In the genomic region with DNA sequence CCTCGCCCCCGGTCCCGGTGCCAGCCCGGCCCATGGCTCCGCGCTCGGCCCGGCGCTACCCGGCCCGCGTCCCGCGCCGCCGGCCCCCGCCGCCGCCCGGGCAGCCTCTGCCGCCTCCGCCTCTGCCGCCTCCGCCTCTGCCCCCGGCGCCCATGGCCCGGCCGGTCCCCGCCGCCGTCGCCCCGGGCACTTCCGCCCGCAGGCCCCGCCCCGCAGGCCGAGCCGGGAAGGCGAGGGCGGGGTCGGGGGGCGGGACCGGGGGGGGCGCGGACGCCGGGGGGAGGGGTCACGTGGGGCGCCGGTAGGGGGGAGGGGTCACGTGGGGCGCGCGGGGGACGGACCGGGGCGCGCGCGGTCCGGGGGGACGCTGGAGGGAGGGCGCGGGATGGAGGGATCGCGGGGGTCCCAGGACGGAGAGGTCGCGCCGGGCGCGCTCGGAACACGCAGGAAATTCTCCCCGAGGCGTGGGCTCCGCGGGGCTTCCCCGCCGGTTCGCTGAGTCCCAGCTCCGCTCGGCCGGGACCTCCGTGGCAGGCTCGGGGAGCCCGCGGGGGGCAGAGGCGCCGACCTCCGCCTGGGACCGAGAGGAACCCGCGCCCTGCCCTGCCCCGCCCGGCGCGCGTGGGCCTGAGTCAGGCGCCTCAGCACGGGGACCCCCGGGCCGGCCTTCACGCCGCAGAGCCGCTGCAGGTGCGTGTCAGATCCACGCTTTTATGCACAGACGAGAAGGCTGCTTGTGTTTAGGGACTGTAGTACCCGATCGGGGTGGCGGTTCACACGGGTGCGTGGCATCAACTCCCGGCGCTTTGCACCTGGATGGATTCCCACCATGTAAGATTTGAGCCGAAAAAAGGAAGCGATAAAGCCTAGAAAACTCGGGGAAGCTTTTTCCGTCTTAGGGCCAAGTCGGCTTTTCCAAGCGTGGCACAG, we compare ENCODE assay signal across 1 cellular context.
TF ChIP-seq lines count a peak whose summit lies in the region.

A gene with protein sequence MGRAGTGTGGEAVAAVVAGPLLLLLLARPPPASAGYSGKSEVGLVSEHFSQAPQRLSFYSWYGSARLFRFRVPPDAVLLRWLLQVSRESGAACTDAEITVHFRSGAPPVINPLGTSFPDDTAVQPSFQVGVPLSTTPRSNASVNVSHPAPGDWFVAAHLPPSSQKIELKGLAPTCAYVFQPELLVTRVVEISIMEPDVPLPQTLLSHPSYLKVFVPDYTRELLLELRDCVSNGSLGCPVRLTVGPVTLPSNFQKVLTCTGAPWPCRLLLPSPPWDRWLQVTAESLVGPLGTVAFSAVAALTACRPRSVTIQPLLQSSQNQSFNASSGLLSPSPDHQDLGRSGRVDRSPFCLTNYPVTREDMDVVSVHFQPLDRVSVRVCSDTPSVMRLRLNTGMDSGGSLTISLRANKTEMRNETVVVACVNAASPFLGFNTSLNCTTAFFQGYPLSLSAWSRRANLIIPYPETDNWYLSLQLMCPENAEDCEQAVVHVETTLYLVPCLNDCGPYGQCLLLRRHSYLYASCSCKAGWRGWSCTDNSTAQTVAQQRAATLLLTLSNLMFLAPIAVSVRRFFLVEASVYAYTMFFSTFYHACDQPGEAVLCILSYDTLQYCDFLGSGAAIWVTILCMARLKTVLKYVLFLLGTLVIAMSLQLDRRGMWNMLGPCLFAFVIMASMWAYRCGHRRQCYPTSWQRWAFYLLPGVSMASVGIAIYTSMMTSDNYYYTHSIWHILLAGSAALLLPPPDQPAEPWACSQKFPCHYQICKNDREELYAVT (minus strand): TSS at position 191 of the 930 bp plus-strand sequence. CDS start 157 bp downstream, at position 34.

TF ChIP-seq in HepG2, 621 proteins besides CTCF, POLR2A, EP300 and RAD21 (continued from another document and continues in another):
- TF ChIP-seq, protein P1, sequence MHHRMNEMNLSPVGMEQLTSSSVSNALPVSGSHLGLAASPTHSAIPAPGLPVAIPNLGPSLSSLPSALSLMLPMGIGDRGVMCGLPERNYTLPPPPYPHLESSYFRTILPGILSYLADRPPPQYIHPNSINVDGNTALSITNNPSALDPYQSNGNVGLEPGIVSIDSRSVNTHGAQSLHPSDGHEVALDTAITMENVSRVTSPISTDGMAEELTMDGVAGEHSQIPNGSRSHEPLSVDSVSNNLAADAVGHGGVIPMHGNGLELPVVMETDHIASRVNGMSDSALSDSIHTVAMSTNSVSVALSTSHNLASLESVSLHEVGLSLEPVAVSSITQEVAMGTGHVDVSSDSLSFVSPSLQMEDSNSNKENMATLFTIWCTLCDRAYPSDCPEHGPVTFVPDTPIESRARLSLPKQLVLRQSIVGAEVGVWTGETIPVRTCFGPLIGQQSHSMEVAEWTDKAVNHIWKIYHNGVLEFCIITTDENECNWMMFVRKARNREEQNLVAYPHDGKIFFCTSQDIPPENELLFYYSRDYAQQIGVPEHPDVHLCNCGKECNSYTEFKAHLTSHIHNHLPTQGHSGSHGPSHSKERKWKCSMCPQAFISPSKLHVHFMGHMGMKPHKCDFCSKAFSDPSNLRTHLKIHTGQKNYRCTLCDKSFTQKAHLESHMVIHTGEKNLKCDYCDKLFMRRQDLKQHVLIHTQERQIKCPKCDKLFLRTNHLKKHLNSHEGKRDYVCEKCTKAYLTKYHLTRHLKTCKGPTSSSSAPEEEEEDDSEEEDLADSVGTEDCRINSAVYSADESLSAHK (CRISPR knock-in tag; IDR thresholded peaks at IDR 0.05; ENCODE audit: borderline replicate concordance), result no peak
- TF ChIP-seq, protein P2, sequence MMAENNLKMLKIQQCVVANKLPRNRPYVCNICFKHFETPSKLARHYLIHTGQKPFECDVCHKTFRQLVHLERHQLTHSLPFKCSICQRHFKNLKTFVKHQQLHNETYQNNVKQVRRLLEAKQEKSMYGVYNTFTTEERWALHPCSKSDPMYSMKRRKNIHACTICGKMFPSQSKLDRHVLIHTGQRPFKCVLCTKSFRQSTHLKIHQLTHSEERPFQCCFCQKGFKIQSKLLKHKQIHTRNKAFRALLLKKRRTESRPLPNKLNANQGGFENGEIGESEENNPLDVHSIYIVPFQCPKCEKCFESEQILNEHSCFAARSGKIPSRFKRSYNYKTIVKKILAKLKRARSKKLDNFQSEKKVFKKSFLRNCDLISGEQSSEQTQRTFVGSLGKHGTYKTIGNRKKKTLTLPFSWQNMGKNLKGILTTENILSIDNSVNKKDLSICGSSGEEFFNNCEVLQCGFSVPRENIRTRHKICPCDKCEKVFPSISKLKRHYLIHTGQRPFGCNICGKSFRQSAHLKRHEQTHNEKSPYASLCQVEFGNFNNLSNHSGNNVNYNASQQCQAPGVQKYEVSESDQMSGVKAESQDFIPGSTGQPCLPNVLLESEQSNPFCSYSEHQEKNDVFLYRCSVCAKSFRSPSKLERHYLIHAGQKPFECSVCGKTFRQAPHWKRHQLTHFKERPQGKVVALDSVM (CRISPR knock-in tag; IDR thresholded peaks at IDR 0.05), result no peak
- TF ChIP-seq ZNF550 (CRISPR knock-in tag; IDR thresholded peaks at IDR 0.05; ENCODE audit: borderline replicate concordance) (no peak), ZBTB1 (CRISPR knock-in tag; IDR thresholded peaks at IDR 0.05; ENCODE audit: borderline replicate concordance) (no peak), KAT7 (CRISPR knock-in tag; IDR thresholded peaks at IDR 0.05; ENCODE audit: borderline replicate concordance) (peak; percentile 59; the same call in 1 of the 2 replicates), ZNF563 (CRISPR knock-in tag; IDR thresholded peaks at IDR 0.05) (0 out of 2 replicates have a peak, but pooled peaks have one; percentile 37), NCOR1 (IDR thresholded peaks at IDR 0.05; ENCODE audit: borderline replicate concordance, low read length) (no peak), SPEN (CRISPR knock-in tag; IDR thresholded peaks at IDR 0.05; ENCODE audit: low read depth) (0 out of 2 replicates have a peak, but pooled peaks have one; percentile 21), CHCHD3 (CRISPR knock-in tag; IDR thresholded peaks at IDR 0.05) (0 out of 2 replicates have a peak, but pooled peaks have one; percentile 31), ZNF264 (CRISPR knock-in tag; IDR thresholded peaks at IDR 0.05) (no peak), NR2C2 (CRISPR knock-in tag; IDR thresholded peaks at IDR 0.05; ENCODE audit: borderline replicate concordance) (no peak), ZNF709 (CRISPR knock-in tag; IDR thresholded peaks at IDR 0.05) (no peak), ATF7-NPFF (CRISPR knock-in tag; IDR thresholded peaks at IDR 0.05; ENCODE audit: low read depth) (peak; percentile 31; the same call in 1 of the 2 replicates), MEIS2 (CRISPR knock-in tag; IDR thresholded peaks at IDR 0.05) (0 out of 2 replicates have a peak, but pooled peaks have one; percentile 21), KDM5B (CRISPR knock-in tag; IDR thresholded peaks at IDR 0.05; ENCODE audit: borderline replicate concordance) (no peak; the same call in 1 of the 2 replicates), POLR2AphosphoS5 (IDR thresholded peaks at IDR 0.05; ENCODE audit: low read depth, low read length) (peak; percentile 45)
- TF ChIP-seq, protein P3, sequence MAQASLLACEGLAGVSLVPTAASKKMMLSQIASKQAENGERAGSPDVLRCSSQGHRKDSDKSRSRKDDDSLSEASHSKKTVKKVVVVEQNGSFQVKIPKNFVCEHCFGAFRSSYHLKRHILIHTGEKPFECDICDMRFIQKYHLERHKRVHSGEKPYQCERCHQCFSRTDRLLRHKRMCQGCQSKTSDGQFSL (CRISPR knock-in tag; IDR thresholded peaks at IDR 0.05), result peak; percentile 38
- TF ChIP-seq, protein P4, sequence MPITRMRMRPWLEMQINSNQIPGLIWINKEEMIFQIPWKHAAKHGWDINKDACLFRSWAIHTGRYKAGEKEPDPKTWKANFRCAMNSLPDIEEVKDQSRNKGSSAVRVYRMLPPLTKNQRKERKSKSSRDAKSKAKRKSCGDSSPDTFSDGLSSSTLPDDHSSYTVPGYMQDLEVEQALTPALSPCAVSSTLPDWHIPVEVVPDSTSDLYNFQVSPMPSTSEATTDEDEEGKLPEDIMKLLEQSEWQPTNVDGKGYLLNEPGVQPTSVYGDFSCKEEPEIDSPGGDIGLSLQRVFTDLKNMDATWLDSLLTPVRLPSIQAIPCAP (CRISPR knock-in tag; IDR thresholded peaks at IDR 0.05; ENCODE audit: low read depth), result no peak
- TF ChIP-seq, protein P5, sequence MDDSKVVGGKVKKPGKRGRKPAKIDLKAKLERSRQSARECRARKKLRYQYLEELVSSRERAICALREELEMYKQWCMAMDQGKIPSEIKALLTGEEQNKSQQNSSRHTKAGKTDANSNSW (CRISPR knock-in tag; IDR thresholded peaks at IDR 0.05; ENCODE audit: borderline replicate concordance), result no peak
- TF ChIP-seq, protein P6, sequence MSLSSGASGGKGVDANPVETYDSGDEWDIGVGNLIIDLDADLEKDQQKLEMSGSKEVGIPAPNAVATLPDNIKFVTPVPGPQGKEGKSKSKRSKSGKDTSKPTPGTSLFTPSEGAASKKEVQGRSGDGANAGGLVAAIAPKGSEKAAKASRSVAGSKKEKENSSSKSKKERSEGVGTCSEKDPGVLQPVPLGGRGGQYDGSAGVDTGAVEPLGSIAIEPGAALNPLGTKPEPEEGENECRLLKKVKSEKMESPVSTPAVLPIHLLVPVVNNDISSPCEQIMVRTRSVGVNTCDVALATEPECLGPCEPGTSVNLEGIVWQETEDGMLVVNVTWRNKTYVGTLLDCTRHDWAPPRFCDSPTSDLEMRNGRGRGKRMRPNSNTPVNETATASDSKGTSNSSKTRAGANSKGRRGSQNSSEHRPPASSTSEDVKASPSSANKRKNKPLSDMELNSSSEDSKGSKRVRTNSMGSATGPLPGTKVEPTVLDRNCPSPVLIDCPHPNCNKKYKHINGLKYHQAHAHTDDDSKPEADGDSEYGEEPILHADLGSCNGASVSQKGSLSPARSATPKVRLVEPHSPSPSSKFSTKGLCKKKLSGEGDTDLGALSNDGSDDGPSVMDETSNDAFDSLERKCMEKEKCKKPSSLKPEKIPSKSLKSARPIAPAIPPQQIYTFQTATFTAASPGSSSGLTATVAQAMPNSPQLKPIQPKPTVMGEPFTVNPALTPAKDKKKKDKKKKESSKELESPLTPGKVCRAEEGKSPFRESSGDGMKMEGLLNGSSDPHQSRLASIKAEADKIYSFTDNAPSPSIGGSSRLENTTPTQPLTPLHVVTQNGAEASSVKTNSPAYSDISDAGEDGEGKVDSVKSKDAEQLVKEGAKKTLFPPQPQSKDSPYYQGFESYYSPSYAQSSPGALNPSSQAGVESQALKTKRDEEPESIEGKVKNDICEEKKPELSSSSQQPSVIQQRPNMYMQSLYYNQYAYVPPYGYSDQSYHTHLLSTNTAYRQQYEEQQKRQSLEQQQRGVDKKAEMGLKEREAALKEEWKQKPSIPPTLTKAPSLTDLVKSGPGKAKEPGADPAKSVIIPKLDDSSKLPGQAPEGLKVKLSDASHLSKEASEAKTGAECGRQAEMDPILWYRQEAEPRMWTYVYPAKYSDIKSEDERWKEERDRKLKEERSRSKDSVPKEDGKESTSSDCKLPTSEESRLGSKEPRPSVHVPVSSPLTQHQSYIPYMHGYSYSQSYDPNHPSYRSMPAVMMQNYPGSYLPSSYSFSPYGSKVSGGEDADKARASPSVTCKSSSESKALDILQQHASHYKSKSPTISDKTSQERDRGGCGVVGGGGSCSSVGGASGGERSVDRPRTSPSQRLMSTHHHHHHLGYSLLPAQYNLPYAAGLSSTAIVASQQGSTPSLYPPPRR (CRISPR knock-in tag; IDR thresholded peaks at IDR 0.05; ENCODE audit: borderline replicate concordance), result no peak
- TF ChIP-seq, protein P7, sequence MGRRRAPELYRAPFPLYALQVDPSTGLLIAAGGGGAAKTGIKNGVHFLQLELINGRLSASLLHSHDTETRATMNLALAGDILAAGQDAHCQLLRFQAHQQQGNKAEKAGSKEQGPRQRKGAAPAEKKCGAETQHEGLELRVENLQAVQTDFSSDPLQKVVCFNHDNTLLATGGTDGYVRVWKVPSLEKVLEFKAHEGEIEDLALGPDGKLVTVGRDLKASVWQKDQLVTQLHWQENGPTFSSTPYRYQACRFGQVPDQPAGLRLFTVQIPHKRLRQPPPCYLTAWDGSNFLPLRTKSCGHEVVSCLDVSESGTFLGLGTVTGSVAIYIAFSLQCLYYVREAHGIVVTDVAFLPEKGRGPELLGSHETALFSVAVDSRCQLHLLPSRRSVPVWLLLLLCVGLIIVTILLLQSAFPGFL (CRISPR knock-in tag; IDR thresholded peaks at IDR 0.05), result 0 out of 2 replicates have a peak, but pooled peaks have one; percentile 16
- TF ChIP-seq, protein P8, sequence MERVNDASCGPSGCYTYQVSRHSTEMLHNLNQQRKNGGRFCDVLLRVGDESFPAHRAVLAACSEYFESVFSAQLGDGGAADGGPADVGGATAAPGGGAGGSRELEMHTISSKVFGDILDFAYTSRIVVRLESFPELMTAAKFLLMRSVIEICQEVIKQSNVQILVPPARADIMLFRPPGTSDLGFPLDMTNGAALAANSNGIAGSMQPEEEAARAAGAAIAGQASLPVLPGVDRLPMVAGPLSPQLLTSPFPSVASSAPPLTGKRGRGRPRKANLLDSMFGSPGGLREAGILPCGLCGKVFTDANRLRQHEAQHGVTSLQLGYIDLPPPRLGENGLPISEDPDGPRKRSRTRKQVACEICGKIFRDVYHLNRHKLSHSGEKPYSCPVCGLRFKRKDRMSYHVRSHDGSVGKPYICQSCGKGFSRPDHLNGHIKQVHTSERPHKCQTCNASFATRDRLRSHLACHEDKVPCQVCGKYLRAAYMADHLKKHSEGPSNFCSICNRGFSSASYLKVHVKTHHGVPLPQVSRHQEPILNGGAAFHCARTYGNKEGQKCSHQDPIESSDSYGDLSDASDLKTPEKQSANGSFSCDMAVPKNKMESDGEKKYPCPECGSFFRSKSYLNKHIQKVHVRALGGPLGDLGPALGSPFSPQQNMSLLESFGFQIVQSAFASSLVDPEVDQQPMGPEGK (CRISPR knock-in tag; IDR thresholded peaks at IDR 0.05), result peak; percentile 54; the same call in 1 of the 2 replicates
- TF ChIP-seq, protein P9, sequence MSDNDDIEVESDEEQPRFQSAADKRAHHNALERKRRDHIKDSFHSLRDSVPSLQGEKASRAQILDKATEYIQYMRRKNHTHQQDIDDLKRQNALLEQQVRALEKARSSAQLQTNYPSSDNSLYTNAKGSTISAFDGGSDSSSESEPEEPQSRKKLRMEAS (IDR thresholded peaks at IDR 0.05), result peak; percentile 28; the same call in 1 of the 2 replicates
- TF ChIP-seq, protein P10, sequence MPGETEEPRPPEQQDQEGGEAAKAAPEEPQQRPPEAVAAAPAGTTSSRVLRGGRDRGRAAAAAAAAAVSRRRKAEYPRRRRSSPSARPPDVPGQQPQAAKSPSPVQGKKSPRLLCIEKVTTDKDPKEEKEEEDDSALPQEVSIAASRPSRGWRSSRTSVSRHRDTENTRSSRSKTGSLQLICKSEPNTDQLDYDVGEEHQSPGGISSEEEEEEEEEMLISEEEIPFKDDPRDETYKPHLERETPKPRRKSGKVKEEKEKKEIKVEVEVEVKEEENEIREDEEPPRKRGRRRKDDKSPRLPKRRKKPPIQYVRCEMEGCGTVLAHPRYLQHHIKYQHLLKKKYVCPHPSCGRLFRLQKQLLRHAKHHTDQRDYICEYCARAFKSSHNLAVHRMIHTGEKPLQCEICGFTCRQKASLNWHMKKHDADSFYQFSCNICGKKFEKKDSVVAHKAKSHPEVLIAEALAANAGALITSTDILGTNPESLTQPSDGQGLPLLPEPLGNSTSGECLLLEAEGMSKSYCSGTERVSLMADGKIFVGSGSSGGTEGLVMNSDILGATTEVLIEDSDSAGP (CRISPR knock-in tag; IDR thresholded peaks at IDR 0.05; ENCODE audit: borderline replicate concordance), result 0 out of 2 replicates have a peak, but pooled peaks have one; percentile 27
- TF ChIP-seq, protein P11, sequence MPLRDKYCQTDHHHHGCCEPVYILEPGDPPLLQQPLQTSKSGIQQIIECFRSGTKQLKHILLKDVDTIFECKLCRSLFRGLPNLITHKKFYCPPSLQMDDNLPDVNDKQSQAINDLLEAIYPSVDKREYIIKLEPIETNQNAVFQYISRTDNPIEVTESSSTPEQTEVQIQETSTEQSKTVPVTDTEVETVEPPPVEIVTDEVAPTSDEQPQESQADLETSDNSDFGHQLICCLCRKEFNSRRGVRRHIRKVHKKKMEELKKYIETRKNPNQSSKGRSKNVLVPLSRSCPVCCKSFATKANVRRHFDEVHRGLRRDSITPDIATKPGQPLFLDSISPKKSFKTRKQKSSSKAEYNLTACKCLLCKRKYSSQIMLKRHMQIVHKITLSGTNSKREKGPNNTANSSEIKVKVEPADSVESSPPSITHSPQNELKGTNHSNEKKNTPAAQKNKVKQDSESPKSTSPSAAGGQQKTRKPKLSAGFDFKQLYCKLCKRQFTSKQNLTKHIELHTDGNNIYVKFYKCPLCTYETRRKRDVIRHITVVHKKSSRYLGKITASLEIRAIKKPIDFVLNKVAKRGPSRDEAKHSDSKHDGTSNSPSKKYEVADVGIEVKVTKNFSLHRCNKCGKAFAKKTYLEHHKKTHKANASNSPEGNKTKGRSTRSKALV (CRISPR knock-in tag; IDR thresholded peaks at IDR 0.05), result no peak
